Comparison of ENCODE assay signal across 8 cellular contexts in the genomic region with DNA sequence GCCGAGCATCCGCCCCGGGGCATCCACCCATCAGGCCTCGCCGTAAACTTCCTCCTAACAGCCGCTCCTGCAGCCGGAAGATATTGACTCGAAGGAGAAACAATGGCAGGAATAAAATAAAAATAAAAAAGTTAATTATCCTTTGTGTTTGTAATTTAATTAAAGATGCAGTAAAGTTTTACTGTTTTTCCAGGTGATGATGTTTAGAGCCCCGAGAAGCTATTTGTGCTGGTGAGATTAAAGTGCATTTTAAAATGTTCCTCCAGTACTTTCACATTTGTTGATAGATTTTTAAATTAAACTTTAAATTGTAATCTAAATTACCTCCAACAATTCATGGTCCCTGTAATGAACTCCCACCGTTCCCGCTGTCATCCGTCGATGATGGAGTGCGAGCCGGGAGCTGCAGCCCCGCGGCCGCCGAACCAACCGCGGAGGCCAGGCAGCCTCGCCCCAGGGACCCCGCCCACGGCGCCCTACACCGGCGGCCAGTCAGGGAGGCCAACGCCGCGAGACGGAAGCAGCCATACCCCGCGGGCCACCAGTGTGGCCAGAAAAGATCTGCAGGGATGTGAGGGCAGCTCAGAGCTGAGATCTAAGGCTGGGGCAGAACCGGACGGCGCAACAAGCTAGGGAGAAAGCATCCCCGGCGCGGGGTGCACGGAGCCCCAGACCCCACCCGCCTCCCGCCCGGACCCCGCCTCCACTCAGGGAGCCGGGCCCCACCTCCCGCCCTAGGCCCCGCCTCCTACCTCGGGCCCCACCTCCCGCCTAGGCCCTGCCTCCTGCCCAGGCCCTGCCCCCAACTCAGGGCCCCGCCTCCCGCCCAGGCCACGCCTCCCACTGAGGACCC.
DNase-seq lines count a peak whose midpoint lies in the region; ATAC-seq, FAIRE-seq and TF ChIP-seq lines count a peak whose summit lies in the region.

No MANE protein-coding gene starts in this region.

- TF ChIP-seq POLR2A in tibial nerve (IDR thresholded peaks at IDR 0.05), result peak in 1 of 2 donors; percentile 53

- no peak for FAIRE-seq in pancreas (lab: Jason Lieb, UNC)

- no peaks in the 10 kb centered on the region for H3K4me1 ChIP-seq in RWPE2 (ENCODE audit: insufficient read depth, poor library complexity, severe bottlenecking)
- peaks cover 0 to 4% (median 0%) of the 10 kb centered on the region in 3 donors for H3K4me1 ChIP-seq in pancreas
- H3K4me1 ChIP-seq in tibial nerve, result peaks cover 0 to 18% (median 6%) of the 10 kb centered on the region in 4 donors

- TF ChIP-seq CTCF in GM12875 (IDR thresholded peaks at IDR 0.05; ENCODE audit: borderline replicate concordance, insufficient read depth, low read depth, low read length), result no peak
- no peak for TF ChIP-seq CTCF in RWPE2 (IDR thresholded peaks at IDR 0.05; ENCODE audit: poor library complexity, severe bottlenecking)
- no peak for TF ChIP-seq CTCF in pancreas (IDR thresholded peaks at IDR 0.05)
- TF ChIP-seq CTCF in tibial nerve (IDR thresholded peaks at IDR 0.05), result no peak

- intact Hi-C loops in pancreas (cut with DNase I), result no loop called here

- H3K27me3 ChIP-seq in RWPE2 (ENCODE audit: insufficient read depth, poor library complexity, severe bottlenecking), result no peaks in the 10 kb centered on the region
- no peaks in the 10 kb centered on the region for H3K27me3 ChIP-seq in pancreas
- peaks cover 0 to 14% of the 10 kb centered on the region in 2 donors for H3K27me3 ChIP-seq in tibial nerve

- peak in 1 of 2 donors; percentile 73 for TF ChIP-seq EP300 in tibial nerve (IDR thresholded peaks at IDR 0.05)

- H3K27ac ChIP-seq in RWPE2 (ENCODE audit: poor library complexity, severe bottlenecking), result peak overlapping the region; percentile 47
- peak overlapping the region in 2 of 4 donors; percentile 64 to 67 for H3K27ac ChIP-seq in pancreas
- H3K27ac ChIP-seq in tibial nerve, result peak overlapping the region; percentile 79 to 87 (median 82)

- 3 to 4% methylated on average over 42 to 52 of the region's 52 CpGs for WGBS in pancreas, 2 donors
- 1% methylated on average over 34 to 39 of the region's 52 CpGs for WGBS in tibial nerve, 2 donors

- peak overlapping the region; percentile 51 for H3K4me3 ChIP-seq in GM12875 (ENCODE audit: low read depth, low read length)
- peak overlapping the region; percentile 46 for H3K4me3 ChIP-seq in RWPE2 (ENCODE audit: severe bottlenecking)
- peak overlapping the region; percentile 24 to 63 (median 36) for H3K4me3 ChIP-seq in pancreas
- H3K4me3 ChIP-seq in tibial nerve, result peak overlapping the region; percentile 49 to 73 (median 60)

- H3K9me3 ChIP-seq in RWPE2 (ENCODE audit: severe bottlenecking), result no peaks in the 10 kb centered on the region
- no peaks in the 10 kb centered on the region for H3K9me3 ChIP-seq in pancreas
- H3K9me3 ChIP-seq in tibial nerve, result no peaks in the 10 kb centered on the region

- peak; percentile 91 for DNase-seq in RWPE2 (ENCODE audit: low spot score)
- DNase-seq in activated gamma-delta T cell treated with Interleukin-2 at 50 U/mL for 16 hours, result peak; percentile 91
- DNase-seq in glomerular endothelial cell (ENCODE audit: extremely low read depth, low read depth, low spot score), result peak; percentile 23
- DNase-seq in pancreas, result peak; percentile 72 to 93 (median 87)
- peak; percentile 83 to 89 for DNase-seq in tibial nerve (ENCODE audit: low spot score in 2 of 2)

- ATAC-seq in HG03196 (IDR thresholded peaks at IDR 0.05; ENCODE audit: unreplicated experiment) (peak; percentile 40), RWPE2 (ENCODE audit: low read depth) (peak; percentile 69), pancreas (peak; percentile 76 to 89 (median 86)), GM19328 (IDR thresholded peaks at IDR 0.05; ENCODE audit: unreplicated experiment) (no peak)

- H3K36me3 ChIP-seq in RWPE2 (ENCODE audit: low read depth) (no peaks in the 10 kb centered on the region), pancreas (no peaks in the 10 kb centered on the region), tibial nerve (no peaks in the 10 kb centered on the region)

Comparison
In these comparisons a context has a peak if more than half of its experiments do, and no peak if none do; other contexts are left out.
1. DNase-seq: peak in every context shown above with its lines; median percentile 91 in RWPE2; 91 in activated gamma-delta T cell treated with Interleukin-2 at 50 U/mL for 16 hours; 87 in pancreas; 86 in tibial nerve; 23 in glomerular endothelial cell.